In genomic region chr7:6258440-6259182, GRCh38 we compare ENCODE assay signal across 1 cellular context.
TF ChIP-seq lines count a peak whose summit lies in the region.

No MANE protein-coding gene starts in this region.

TF ChIP-seq in GM12878, 131 proteins besides CTCF, POLR2A, EP300 and RAD21 (continued from another document):
- no peak for TF ChIP-seq E4F1 (IDR thresholded peaks at IDR 0.05; ENCODE audit: borderline replicate concordance, partially characterized antibody)
- peak; percentile 43 for TF ChIP-seq BCL3 (IDR thresholded peaks at IDR 0.05; ENCODE audit: borderline replicate concordance, insufficient read depth, low read depth, low read length, poor library complexity, severe bottlenecking)
- TF ChIP-seq USF1 (IDR thresholded peaks at IDR 0.05; ENCODE audit: borderline replicate concordance, extremely low read length, insufficient read depth, low read depth, low read length), result no peak
- no peak for TF ChIP-seq NBN (IDR thresholded peaks at IDR 0.05)
- no peak for TF ChIP-seq HDGF (IDR thresholded peaks at IDR 0.05)
- no peak for TF ChIP-seq CHD2 (IDR thresholded peaks at IDR 0.05; ENCODE audit: borderline replicate concordance, low read depth, low read length)
- TF ChIP-seq CBFB (IDR thresholded peaks at IDR 0.05; ENCODE audit: low read depth), result no peak
- no peak for TF ChIP-seq RELB (IDR thresholded peaks at IDR 0.05; ENCODE audit: low read depth)
- TF ChIP-seq MLLT1 (IDR thresholded peaks at IDR 0.05), result 0 out of 2 replicates have a peak, but pooled peaks have one; percentile 16
- TF ChIP-seq RFX5 (IDR thresholded peaks at IDR 0.05; ENCODE audit: low read depth, low read length), result peak; percentile 86
- TF ChIP-seq ZZZ3 (IDR thresholded peaks at IDR 0.05; ENCODE audit: control insufficient read depth, insufficient read length, low read depth), result no peak
- no peak for TF ChIP-seq EED (IDR thresholded peaks at IDR 0.05; ENCODE audit: low read depth)
- peak; percentile 57 for TF ChIP-seq CUX1 (IDR thresholded peaks at IDR 0.05; ENCODE audit: insufficient replicate concordance, low read depth, low read length)
- TF ChIP-seq RB1 (IDR thresholded peaks at IDR 0.05; ENCODE audit: borderline replicate concordance), result no peak
- no peak for TF ChIP-seq CREB1 (IDR thresholded peaks at IDR 0.05; ENCODE audit: low read depth)
- TF ChIP-seq SUZ12 (IDR thresholded peaks at IDR 0.05; ENCODE audit: unreplicated experiment), result no peak
- no peak for TF ChIP-seq NFXL1 (IDR thresholded peaks at IDR 0.05; ENCODE audit: borderline replicate concordance)
- no peak for TF ChIP-seq ATF3 (IDR thresholded peaks at IDR 0.05; ENCODE audit: borderline replicate concordance, extremely low read depth, low read depth, low read length)
- no peak for TF ChIP-seq ZNF592 (IDR thresholded peaks at IDR 0.05)
- TF ChIP-seq YY1 (IDR thresholded peaks at IDR 0.05; ENCODE audit: low read depth, low read length), result no peak
- TF ChIP-seq ZNF217 (IDR thresholded peaks at IDR 0.05), result no peak
- no peak for TF ChIP-seq GABPA (IDR thresholded peaks at IDR 0.05; ENCODE audit: low read depth)
